1 cellular context compared by ENCODE assay signal in genomic region chrX:13666836-13667235, GRCh38.
TF ChIP-seq lines count a peak whose summit lies in the region.

No MANE protein-coding gene starts in this region.

TF ChIP-seq in endothelial cell of umbilical vein, 7 proteins besides CTCF, POLR2A, EP300 and RAD21 (continued from another document):
- TF ChIP-seq EZH2 (IDR thresholded peaks at IDR 0.05; ENCODE audit: borderline replicate concordance, low read depth, low read length, severe bottlenecking) (no peak), MYC (IDR thresholded peaks at IDR 0.05; ENCODE audit: low read depth, low read length) (no peak), GATA2 (IDR thresholded peaks at IDR 0.05; ENCODE audit: insufficient read depth, insufficient read length, low read depth, low read length) (no peak), FOS (IDR thresholded peaks at IDR 0.05; ENCODE audit: borderline replicate concordance, insufficient read depth, low read length) (no peak)
